ENCODE assay signal across 8 cellular contexts in the genomic region with DNA sequence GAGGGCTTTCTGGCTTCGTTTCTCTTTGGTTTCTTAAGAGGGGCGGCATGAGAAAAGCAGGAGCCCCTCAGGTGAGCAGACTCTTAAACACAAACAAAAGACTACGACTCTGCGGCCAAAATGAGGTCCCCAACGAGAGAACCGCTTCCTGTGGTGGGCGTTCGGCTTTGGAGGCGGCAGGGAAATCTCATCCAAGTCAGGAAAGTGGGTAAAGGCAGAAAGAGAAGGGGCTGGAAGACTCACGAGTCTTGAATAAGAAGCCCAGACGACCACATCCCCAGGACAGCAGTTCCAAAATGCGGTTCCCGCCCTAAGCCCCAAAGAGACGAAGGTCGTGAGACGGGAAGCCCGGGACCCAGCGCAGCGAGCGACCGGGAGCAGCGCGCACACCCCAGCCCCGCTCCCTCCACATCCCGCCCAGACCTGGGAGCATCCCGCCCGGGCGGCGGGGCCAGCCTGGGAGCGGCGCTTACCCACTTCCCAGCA. TPM values are rescaled to one million over a fixed set of nuclear protein-coding genes. Genes with fewer than 3 reads are reported as not detected.
DNase-seq lines count a peak whose midpoint lies in the region; ATAC-seq and TF ChIP-seq lines count a peak whose summit lies in the region.

No MANE protein-coding gene starts in this region.

- TF ChIP-seq POLR2A in gastroesophageal sphincter (IDR thresholded peaks at IDR 0.05), result no peak

- no peak for TF ChIP-seq CTCF in gastroesophageal sphincter (IDR thresholded peaks at IDR 0.05)

- peak overlapping the region; percentile 70 to 99 (median 95) for H3K27ac ChIP-seq in gastroesophageal sphincter

- peak; percentile 17 for DNase-seq in activated CD8-positive, alpha-beta memory T cell treated with anti-CD3 and anti-CD28 coated beads, Interleukin-2, amount 50 U/mL, for 4 hours
- DNase-seq in skeletal muscle cell (ENCODE audit: low read depth) (no peak), NCI-H345 (lab: John Stamatoyannopoulos, UW) (no peak), inferior parietal cortex (ENCODE audit: extremely low spot score) (no peak)

- H3K4me1 ChIP-seq in gastroesophageal sphincter, result peaks cover 0 to 34% (median 8%) of the 10 kb centered on the region in 3 donors

- H3K9me3 ChIP-seq in gastroesophageal sphincter, result no peaks in the 10 kb centered on the region

- no peaks in the 10 kb centered on the region for H3K27me3 ChIP-seq in gastroesophageal sphincter

- H3K4me3 ChIP-seq in gastroesophageal sphincter (peak overlapping the region; percentile 47 to 87), skeletal muscle cell (ENCODE audit: low read depth, low read length) (peak overlapping the region; percentile 97)

- peaks cover 0 to 6% of the 10 kb centered on the region in 2 donors for H3K36me3 ChIP-seq in gastroesophageal sphincter

- WGBS in gastroesophageal sphincter (ENCODE audit: low coverage in 1 of 2), 2 donors, result 0% methylated on average over 13 of the region's 31 CpGs; no CpG with 5 or more reads in 1 of the 2 donors

- TF ChIP-seq EP300 in gastroesophageal sphincter (IDR thresholded peaks at IDR 0.05), result no peak

- ATAC-seq in GM19023 (IDR thresholded peaks at IDR 0.05; ENCODE audit: unreplicated experiment), result peak; percentile 18
- peak; percentile 22 for ATAC-seq in HG03196 (IDR thresholded peaks at IDR 0.05; ENCODE audit: unreplicated experiment)
- ATAC-seq in gastroesophageal sphincter, result peak; percentile 59
- no peak for ATAC-seq in GM19452 (IDR thresholded peaks at IDR 0.05; ENCODE audit: unreplicated experiment)

RNA-seq across cellular contexts. Expression of gene UGDH, which starts 0.4 kb away (rescaled TPM):
- total RNA-seq in gastroesophageal sphincter, result 100 to 1,000 TPM in 1 of 4 donors, 10 to 100 TPM in 3; 31.1 to 151 (median 90.0) TPM
